In genomic region chr12:42786400-42786799, GRCh38 we compare ENCODE assay signal across 1 cellular context.
TF ChIP-seq lines count a peak whose summit lies in the region.

No MANE protein-coding gene starts in this region.

TF ChIP-seq in IMR-90, 13 proteins besides CTCF, POLR2A, EP300 and RAD21 (continued from another document):
- TF ChIP-seq USF2 (IDR thresholded peaks at IDR 0.05; ENCODE audit: low read depth, low read length) (no peak), MAFK (IDR thresholded peaks at IDR 0.05; ENCODE audit: low read depth, low read length) (no peak), RCOR1 (IDR thresholded peaks at IDR 0.05; ENCODE audit: insufficient replicate concordance, low read length) (no peak), BHLHE40 (IDR thresholded peaks at IDR 0.05; ENCODE audit: low read depth, low read length) (no peak), RFX5 (IDR thresholded peaks at IDR 0.05; ENCODE audit: low read depth, low read length) (no peak), CEBPB (IDR thresholded peaks at IDR 0.05; ENCODE audit: low read depth, low read length) (no peak)
